ENCODE assay signal across 1 cellular context in genomic region chr11:13462928-13463778, GRCh38.
TF ChIP-seq lines count a peak whose summit lies in the region.

TSS of gene BTBD10 (minus strand) at chr11:13463222. CDS start at chr11:13445124, 18,098 bp downstream.

TF ChIP-seq in HepG2, 621 proteins besides CTCF, POLR2A, EP300 and RAD21 (continued from another document):
- TF ChIP-seq ZNF142 (CRISPR knock-in tag; IDR thresholded peaks at IDR 0.05) (no peak), ATF7-NPFF (CRISPR knock-in tag; IDR thresholded peaks at IDR 0.05; ENCODE audit: low read depth) (peak; percentile 82), ZBTB2 (CRISPR knock-in tag; IDR thresholded peaks at IDR 0.05; ENCODE audit: low read depth) (no peak), MED1 (CRISPR knock-in tag; IDR thresholded peaks at IDR 0.05) (peak; percentile 9), SALL1 (CRISPR knock-in tag; IDR thresholded peaks at IDR 0.05) (peak; percentile 87), KLF13 (CRISPR knock-in tag; IDR thresholded peaks at IDR 0.05) (no peak), ZNF44 (CRISPR knock-in tag; IDR thresholded peaks at IDR 0.05) (peak; percentile 86; the same call in 1 of the 2 replicates), ARID4A (CRISPR knock-in tag; IDR thresholded peaks at IDR 0.05; ENCODE audit: borderline replicate concordance) (peak; percentile 85), ZC3H13 (CRISPR knock-in tag; IDR thresholded peaks at IDR 0.05) (no peak; the same call in 1 of the 2 replicates), GMEB2 (CRISPR knock-in tag; IDR thresholded peaks at IDR 0.05; ENCODE audit: low read depth) (no peak), BCL6 (CRISPR knock-in tag; IDR thresholded peaks at IDR 0.05) (peak; percentile 41; the same call in 1 of the 2 replicates), ZNF75D (CRISPR knock-in tag; IDR thresholded peaks at IDR 0.05; ENCODE audit: borderline replicate concordance) (no peak), ZFAT (CRISPR knock-in tag; conservative IDR thresholded peaks at IDR 0.05) (no peak), ZBTB42 (CRISPR knock-in tag; IDR thresholded peaks at IDR 0.05) (no peak), SIN3B (IDR thresholded peaks at IDR 0.05; ENCODE audit: low read length) (peak; percentile 16), ZNF30 (CRISPR knock-in tag; IDR thresholded peaks at IDR 0.05) (no peak), ATF1 (CRISPR knock-in tag; IDR thresholded peaks at IDR 0.05) (no peak), ZFP36L1 (CRISPR knock-in tag; IDR thresholded peaks at IDR 0.05) (peak; percentile 80; the same call in 1 of the 2 replicates), ZBTB34 (CRISPR knock-in tag; IDR thresholded peaks at IDR 0.05) (no peak)
